In the genomic region with DNA sequence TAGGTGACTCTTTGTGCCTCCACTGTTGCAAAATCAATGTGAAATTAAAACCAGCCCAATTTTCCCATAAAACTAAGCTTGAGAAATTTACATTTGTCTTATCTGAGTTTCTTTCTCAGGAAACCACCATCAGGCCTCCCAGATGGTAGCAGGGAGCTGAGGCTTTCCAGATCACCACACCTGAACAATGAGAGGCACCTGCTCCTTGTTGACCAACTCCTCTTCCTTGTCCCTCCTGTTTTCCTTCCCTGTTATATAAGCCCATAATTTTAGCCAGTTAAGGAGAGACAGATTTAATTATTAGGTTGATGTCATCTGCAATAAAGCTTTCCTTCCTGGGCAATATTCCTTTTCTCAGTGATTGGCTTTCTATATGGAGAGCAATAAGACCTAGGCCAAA, we compare ENCODE assay signal across 24 cellular contexts. TPM values are rescaled to one million over a fixed set of nuclear protein-coding genes. Genes with fewer than 3 reads are reported as not detected.
DNase-seq lines count a peak whose midpoint lies in the region; ATAC-seq and TF ChIP-seq lines count a peak whose summit lies in the region.
"Had no signal": no experiment of that assay in that cellular context is flagged by ENCODE, and none has a peak within 500 bp of the region (broad histone marks: within the 10 kb centered on the region; RNA-seq: fewer than 3 reads in every experiment).

No MANE protein-coding gene starts in this region.

- H3K4me1 Mint-ChIP-seq in MCF 10A (ENCODE audit: insufficient read depth, unreplicated experiment): peaks cover 8% of the 10 kb centered on the region
- H3K4me1 Mint-ChIP-seq: memory B cell had no signal

- H2AFZ ChIP-seq in mammary epithelial cell (ENCODE audit: low read depth, low read length): no peak overlapping the region

- no peak overlapping the region for H3K27ac Mint-ChIP-seq in MCF 10A (ENCODE audit: low read depth, unreplicated experiment)
- H3K27ac Mint-ChIP-seq: memory B cell had no signal

- H3K27me3 ChIP-seq in mammary epithelial cell (ENCODE audit: insufficient read depth, low read length) (no peaks in the 10 kb centered on the region), A673 (replicated peaks; ENCODE audit: insufficient read depth, low read depth, low read length, poor library complexity) (no peaks in the 10 kb centered on the region)
- H3K27me3 ChIP-seq: breast epithelium had no signal

- dilution Hi-C loops in mammary epithelial cell (cut with HindIII; ENCODE audit: low sequenced_read_pairs): no loop called here

- no peaks in the 10 kb centered on the region for H3K9me3 ChIP-seq in mammary epithelial cell (replicated peaks; ENCODE audit: insufficient read depth, low read length)
- no peaks in the 10 kb centered on the region for H3K9me3 ChIP-seq in A673 (ENCODE audit: low read depth, low read length, poor library complexity, severe bottlenecking)
- H3K9me3 ChIP-seq: breast epithelium had no signal

- H3K4me1 ChIP-seq in mammary epithelial cell (ENCODE audit: insufficient read depth, low read length) (peaks cover 19% of the 10 kb centered on the region), A673 (ENCODE audit: insufficient read depth, low read length, poor library complexity, severe bottlenecking) (no peaks in the 10 kb centered on the region)
- H3K4me1 ChIP-seq: breast epithelium had no signal

- H3K4me3 ChIP-seq in mammary epithelial cell (replicated peaks in 1 of 3; ENCODE audit: insufficient read depth in 1 of 3, low read depth in 2 of 3, low read length in 3 of 3) (no peak overlapping the region), A673 (ENCODE audit: low read depth, low read length, poor library complexity, severe bottlenecking) (no peak overlapping the region)
- H3K4me3 ChIP-seq: breast epithelium had no signal

- no peaks in the 10 kb centered on the region for H4K20me1 ChIP-seq in mammary epithelial cell (ENCODE audit: insufficient read depth, low read length)

- no peaks in the 10 kb centered on the region for H3K27me3 Mint-ChIP-seq in MCF 10A (ENCODE audit: insufficient read depth, unreplicated experiment)

- H3K4me3 Mint-ChIP-seq in MCF 10A (ENCODE audit: unreplicated experiment): no peak overlapping the region
- H3K4me3 Mint-ChIP-seq: memory B cell had no signal

- H3K36me3 ChIP-seq in mammary epithelial cell (ENCODE audit: insufficient read depth, low read length): no peaks in the 10 kb centered on the region
- H3K36me3 ChIP-seq in A673 (ENCODE audit: insufficient read depth, low read length, poor library complexity, severe bottlenecking): no peaks in the 10 kb centered on the region
- H3K36me3 ChIP-seq: breast epithelium had no signal

- in situ Hi-C loops in mammary epithelial cell (cut with MboI; ENCODE audit: low sequenced_read_pairs in 2 of 2): no loop called here

- H3K9me3 Mint-ChIP-seq in MCF 10A (ENCODE audit: unreplicated experiment): no peaks in the 10 kb centered on the region
- H3K9me3 Mint-ChIP-seq: memory B cell had no signal

- BruUV-seq in mammary epithelial cell (replicated peaks; lab: Mats Ljungman, UMichigan) (no TSS peak), MCF 10A (replicated peaks; lab: Mats Ljungman, UMichigan) (no TSS peak), A673 (replicated peaks; lab: Mats Ljungman, UMichigan) (no TSS peak)

- DNase-seq in mammary epithelial cell: no peak
- no peak for DNase-seq in MCF 10A (ENCODE audit: unreplicated experiment)
- peak; percentile 59 for DNase-seq in NCI-H2196 (lab: John Stamatoyannopoulos, UW; ENCODE audit: unreplicated experiment)
- DNase-seq in SHP77 treated with DMSO at 0.1 percent for 48 hours (lab: John Stamatoyannopoulos, UW): peak; percentile 15
- DNase-seq in renal cortical epithelial cell (ENCODE audit: low read depth): peak; percentile 65
- no peak for DNase-seq in A673 (ENCODE audit: low spot score)
- DNase-seq in iPS-NIHi7 (ENCODE audit: extremely low spot score): no peak
- DNase-seq: activated CD4-positive, CD25-positive, alpha-beta regulatory T cell treated with anti-CD3 and anti-CD28 coated beads, Interleukin-2, amount 50 U/mL, for 72 hours; activated naive CD4-positive, alpha-beta T cell; activated T-cell treated with anti-CD3 and anti-CD28 coated beads, Interleukin-2, amount 50 U/mL, for 1 hour; amniotic stem cell; Karpas-422; NCI-H1048; NCI-H446; occipital lobe; stimulated activated CD4-positive, alpha-beta T cell treated with anti-CD3 and anti-CD28 coated beads, Interleukin-4, amount 100 ng/mL, for 1 hour; stimulated activated naive CD4-positive, alpha-beta T cell had no signal

- no peak overlapping the region for H3K27ac ChIP-seq in mammary epithelial cell (ENCODE audit: insufficient read depth, low read depth, low read length)
- H3K27ac ChIP-seq in A673 (ENCODE audit: low read depth, low read length, poor library complexity, severe bottlenecking): no peak overlapping the region
- H3K27ac ChIP-seq: breast epithelium had no signal

- H3K79me2 ChIP-seq in mammary epithelial cell (ENCODE audit: insufficient read depth, low read length): no peaks in the 10 kb centered on the region

- TF ChIP-seq CTCF in mammary epithelial cell (conservative IDR thresholded peaks at IDR 0.05 in 1 of 2, IDR thresholded peaks at IDR 0.05 in 1 of 2; ENCODE audit: extremely low read depth in 1 of 2, insufficient read depth in 1 of 2, low read depth in 1 of 2, low read length in 2 of 2): no peak
- no peak for TF ChIP-seq CTCF in MCF 10A (IDR thresholded peaks at IDR 0.05; ENCODE audit: unreplicated experiment)
- no peak for TF ChIP-seq CTCF in A673 (conservative IDR thresholded peaks at IDR 0.05; ENCODE audit: low read depth, low read length)

- CTCF ChIA-PET in mammary epithelial cell (lab: Charles Lee; ENCODE audit: low non-redundant PET): no interaction called here
- CTCF ChIA-PET in MCF 10A (lab: Yijun Ruan, JAX): interaction anchor here (0.5 to 0.8 kb wide), 2 partner anchors 10 to 166 kb away, joined by 3 read pairs; a partner anchor contains a TSS
- CTCF ChIA-PET in A673 (lab: Charles Lee): no interaction called here

- peaks cover 6% of the 10 kb centered on the region for H3K36me3 Mint-ChIP-seq in MCF 10A (ENCODE audit: insufficient read depth, unreplicated experiment)
- H3K36me3 Mint-ChIP-seq: memory B cell had no signal

- peak overlapping the region; percentile 20 for H3K4me2 ChIP-seq in mammary epithelial cell (ENCODE audit: insufficient read depth, low read depth, low read length)

- ATAC-seq in HG02623 (IDR thresholded peaks at IDR 0.05; ENCODE audit: unreplicated experiment): no peak
- ATAC-seq: HCT116, Right ventricle myocardium inferior had no signal

- H3K9ac ChIP-seq in mammary epithelial cell (ENCODE audit: insufficient read depth, low read length): no peak overlapping the region

- intact Hi-C loops in mammary epithelial cell (cut with micrococcal nuclease): no loop called here
- intact Hi-C loops in MCF 10A (cut with micrococcal nuclease): no loop called here
- intact Hi-C loops in A673 (cut with micrococcal nuclease; ENCODE audit: unreplicated experiment): no loop called here

- POLR2A ChIA-PET in MCF 10A (lab: Yijun Ruan, JAX): no interaction called here
- POLR2A ChIA-PET in A673 (lab: Charles Lee; ENCODE audit: low non-redundant PET): no interaction called here

RNA-seq across cellular contexts. Expression of a gene that starts 32.0 kb away (rescaled TPM):
- total RNA-seq in mammary epithelial cell (not detected), MCF 10A (2022) (not detected in 2 replicates), renal cortical epithelial cell (0.15 TPM in 1 of 2 replicates, not detected in the other), A673 (2021) (not detected in 2 replicates)
- polyA plus RNA-seq in mammary epithelial cell: not detected
- polyA minus RNA-seq in mammary epithelial cell: not detected
- total RNA-seq: breast epithelium, fibroblast of lung, occipital lobe, Right ventricle myocardium inferior had no signal
- polyA plus RNA-seq: fibroblast of lung, thymus had no signal

Comparison
In these comparisons a context has a peak if more than half of its experiments do, and no peak if none do; other contexts are left out.
1. DNase-seq: peak in NCI-H2196 (single experiment), SHP77 treated with DMSO at 0.1 percent for 48 hours (single experiment) and renal cortical epithelial cell (single experiment); none in mammary epithelial cell (single experiment), MCF 10A (single experiment), A673 (single experiment) and iPS-NIHi7 (single experiment).